Comparison of ENCODE assay signal across 1 cellular context in the genomic region with DNA sequence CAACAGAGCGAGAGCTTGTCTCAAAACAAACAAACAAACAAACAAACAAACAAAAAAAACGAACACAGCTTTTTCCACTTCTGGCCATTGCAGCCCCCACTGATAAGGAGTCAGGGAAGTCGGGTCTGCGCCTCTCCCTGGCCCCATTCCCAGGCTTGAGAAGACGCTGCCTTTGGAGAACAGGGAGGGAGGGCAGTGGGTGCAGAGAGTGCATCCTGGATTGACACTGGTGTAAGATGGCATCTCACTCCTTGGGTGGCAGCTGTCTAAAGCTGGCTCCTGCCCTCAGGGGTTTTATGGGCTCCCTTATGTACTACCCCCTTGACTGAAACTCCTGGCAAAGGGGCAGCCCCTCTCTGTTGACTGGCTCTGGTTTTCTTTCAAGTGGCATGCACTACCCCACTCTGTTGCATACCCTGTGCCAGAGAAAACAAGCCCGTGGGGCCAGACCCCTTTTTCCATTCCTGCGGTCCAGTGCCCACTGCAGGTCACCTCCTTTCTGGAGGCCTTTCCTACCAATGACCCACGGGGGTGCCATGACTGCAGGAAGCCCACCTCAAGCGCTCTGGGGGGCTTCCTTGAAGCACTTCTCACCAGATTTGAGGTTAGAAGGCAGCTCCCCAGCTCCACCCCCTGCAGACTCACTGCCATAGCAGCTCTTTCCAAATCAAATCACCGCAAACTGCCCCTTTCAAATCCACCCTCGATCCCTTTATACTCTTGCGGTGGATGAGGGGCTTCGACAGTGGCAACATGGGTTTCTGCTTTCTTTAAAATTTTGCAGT.
TF ChIP-seq lines count a peak whose summit lies in the region.

No MANE protein-coding gene starts in this region.

TF ChIP-seq in HCT116, 20 proteins besides CTCF, POLR2A, EP300 and RAD21:
- TF ChIP-seq, protein P1, sequence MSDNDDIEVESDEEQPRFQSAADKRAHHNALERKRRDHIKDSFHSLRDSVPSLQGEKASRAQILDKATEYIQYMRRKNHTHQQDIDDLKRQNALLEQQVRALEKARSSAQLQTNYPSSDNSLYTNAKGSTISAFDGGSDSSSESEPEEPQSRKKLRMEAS (IDR thresholded peaks at IDR 0.05): no peak
- TF ChIP-seq EZH2phosphoT487 (IDR thresholded peaks at IDR 0.05; ENCODE audit: borderline replicate concordance): no peak
- no peak for TF ChIP-seq SIN3A (IDR thresholded peaks at IDR 0.05; ENCODE audit: low read depth)
- TF ChIP-seq SRF (IDR thresholded peaks at IDR 0.05; ENCODE audit: low read depth): no peak
- TF ChIP-seq REST (IDR thresholded peaks at IDR 0.05; ENCODE audit: low read depth): no peak
- TF ChIP-seq CBX3 (IDR thresholded peaks at IDR 0.05; ENCODE audit: low read depth): no peak
- TF ChIP-seq SP1 (IDR thresholded peaks at IDR 0.05; ENCODE audit: low read depth): no peak
- TF ChIP-seq JUND (IDR thresholded peaks at IDR 0.05): no peak
- TF ChIP-seq YY1 (IDR thresholded peaks at IDR 0.05; ENCODE audit: extremely low read depth, insufficient replicate concordance, low read depth, low read length): no peak
- no peak for TF ChIP-seq EGR1 (IDR thresholded peaks at IDR 0.05; ENCODE audit: low read depth)
- TF ChIP-seq ZFX (IDR thresholded peaks at IDR 0.05): no peak
- no peak for TF ChIP-seq CEBPB (IDR thresholded peaks at IDR 0.05; ENCODE audit: low read depth)
- no peak for TF ChIP-seq ZBTB33 (IDR thresholded peaks at IDR 0.05; ENCODE audit: extremely low read depth, insufficient replicate concordance, low read length)
- TF ChIP-seq ELF1 (IDR thresholded peaks at IDR 0.05; ENCODE audit: borderline replicate concordance, low read depth): no peak
